In genomic region chr4:154466336-154466735, GRCh38 we compare ENCODE assay signal across 20 cellular contexts. TPM values are rescaled to one million over a fixed set of nuclear protein-coding genes. Genes with fewer than 3 reads are reported as not detected.
DNase-seq lines count a peak whose midpoint lies in the region; ATAC-seq, FAIRE-seq and TF ChIP-seq lines count a peak whose summit lies in the region.
"Had no signal": no experiment of that assay in that cellular context is flagged by ENCODE, and none has a peak within 500 bp of the region (broad histone marks: within the 10 kb centered on the region; RNA-seq: fewer than 3 reads in every experiment).

No MANE protein-coding gene starts in this region.

- H3K27me3 Mint-ChIP-seq in GM23338 (ENCODE audit: insufficient read depth, low read depth, poor library complexity): no peaks in the 10 kb centered on the region
- H3K27me3 Mint-ChIP-seq in mesothelial cell of epicardium (ENCODE audit: low read depth): no peaks in the 10 kb centered on the region

- TF ChIP-seq CTCF in GM23338 (conservative IDR thresholded peaks at IDR 0.05; ENCODE audit: low read depth in 2 of 2) (no peak), bronchial epithelial cell (IDR thresholded peaks at IDR 0.05; ENCODE audit: insufficient read depth, low read length, severe bottlenecking) (no peak), mesothelial cell of epicardium (IDR thresholded peaks at IDR 0.05; ENCODE audit: unreplicated experiment) (no peak), brain microvascular endothelial cell (IDR thresholded peaks at IDR 0.05; ENCODE audit: low read depth, low read length, missing control alignments) (no peak), GM20000 (IDR thresholded peaks at IDR 0.05; ENCODE audit: extremely low read depth, missing control alignments) (no peak)

- H3K4me2 ChIP-seq in GM23338: no peak overlapping the region
- H3K4me2 ChIP-seq: A549 had no signal

- ATAC-seq in GM23338 (peak; percentile 59), GM19023 (IDR thresholded peaks at IDR 0.05; ENCODE audit: unreplicated experiment) (no peak)
- ATAC-seq: A549 had no signal

- no peaks in the 10 kb centered on the region for H3K9me3 ChIP-seq in iPS DF 6.9 (ENCODE audit: control insufficient read depth, insufficient read depth, low read length)
- H3K9me3 ChIP-seq: A549, Caco-2, HAP-1 had no signal

- no peak overlapping the region for H3K27ac ChIP-seq in GM23338 (ENCODE audit: low read depth)
- H3K27ac ChIP-seq in iPS DF 6.9 (ENCODE audit: low read length): no peak overlapping the region
- H3K27ac ChIP-seq in brain microvascular endothelial cell: no peak overlapping the region
- H3K27ac ChIP-seq: 22Rv1, A549, C4-2B had no signal

- H3K4me1 ChIP-seq in GM23338 (ENCODE audit: insufficient read depth) (no peaks in the 10 kb centered on the region), iPS DF 6.9 (ENCODE audit: control insufficient read depth, insufficient read depth, low read length) (no peaks in the 10 kb centered on the region)
- H3K4me1 ChIP-seq: A549, Caco-2 had no signal

- H3K4me3 Mint-ChIP-seq in GM23338 (no peak overlapping the region), mesothelial cell of epicardium (no peak overlapping the region)
- H3K4me3 Mint-ChIP-seq: CD4-positive, alpha-beta T cell had no signal

- no peaks in the 10 kb centered on the region for H3F3A ChIP-seq in GM23338 (replicated peaks; ENCODE audit: low read depth)

- H3K27me3 ChIP-seq in GM23338 (ENCODE audit: insufficient read depth): no peaks in the 10 kb centered on the region
- H3K27me3 ChIP-seq in bronchial epithelial cell (ENCODE audit: control insufficient read depth, insufficient read depth, low read length): no peaks in the 10 kb centered on the region
- H3K27me3 ChIP-seq in iPS DF 6.9 (ENCODE audit: control insufficient read depth, insufficient read depth, low read length): no peaks in the 10 kb centered on the region
- no peaks in the 10 kb centered on the region for H3K27me3 ChIP-seq in brain microvascular endothelial cell (replicated peaks)

- H4K20me1 ChIP-seq in GM23338 (replicated peaks; ENCODE audit: insufficient read depth): no peaks in the 10 kb centered on the region

- DNase-seq in GM23338 (ENCODE audit: low spot score): peak; percentile 73
- DNase-seq in bronchial epithelial cell (ENCODE audit: low read depth): peak; percentile 22
- DNase-seq in iPS DF 6.9 (ENCODE audit: low read depth, low spot score): peak; percentile 33
- no peak for DNase-seq in mesothelial cell of epicardium (ENCODE audit: low spot score in 2 of 2, unreplicated experiment in 2 of 2)
- no peak for DNase-seq in brain microvascular endothelial cell
- DNase-seq in SHP77 treated with DMSO at 0.1 percent for 48 hours (lab: John Stamatoyannopoulos, UW): no peak
- no peak for DNase-seq in GM20000 (ENCODE audit: low spot score)
- DNase-seq: AML-193; Caco-2; CD4-positive, alpha-beta T cell had no signal

- H3K4me3 ChIP-seq in GM23338 (no peak overlapping the region), bronchial epithelial cell (ENCODE audit: low read depth, low read length) (no peak overlapping the region), iPS DF 6.9 (ENCODE audit: low read length) (no peak overlapping the region), brain microvascular endothelial cell (ENCODE audit: low read depth, low read length) (no peak overlapping the region)
- H3K4me3 ChIP-seq: A549, HAP-1 had no signal

- H3K36me3 Mint-ChIP-seq in GM23338 (ENCODE audit: low read depth) (no peaks in the 10 kb centered on the region), mesothelial cell of epicardium (peaks cover 2% of the 10 kb centered on the region)

- H3K9me2 ChIP-seq in GM23338 (ENCODE audit: insufficient read depth): no peaks in the 10 kb centered on the region

- no peaks in the 10 kb centered on the region for H3K36me3 ChIP-seq in GM23338 (ENCODE audit: insufficient read depth)
- no peaks in the 10 kb centered on the region for H3K36me3 ChIP-seq in bronchial epithelial cell (ENCODE audit: control insufficient read depth, insufficient read depth, low read length)
- H3K36me3 ChIP-seq in iPS DF 6.9 (ENCODE audit: control insufficient read depth, insufficient read depth, low read length): no peaks in the 10 kb centered on the region
- no peaks in the 10 kb centered on the region for H3K36me3 ChIP-seq in brain microvascular endothelial cell (replicated peaks)
- H3K36me3 ChIP-seq: HAP-1 had no signal

- in situ Hi-C loops in brain microvascular endothelial cell (cut with HindIII; ENCODE audit: low pct_ligation_motif_present, low sequenced_read_pairs): no loop called here

- H3K79me2 ChIP-seq in GM23338 (replicated peaks; ENCODE audit: insufficient read depth): no peaks in the 10 kb centered on the region

- H3K4me1 Mint-ChIP-seq in GM23338 (no peaks in the 10 kb centered on the region), mesothelial cell of epicardium (peaks cover 5% of the 10 kb centered on the region)

- no peak for FAIRE-seq in bronchial epithelial cell (lab: Jason Lieb, UNC)
- FAIRE-seq: A549, D721Med, G401.6, GM12891 had no signal

- no CpG with 5 or more reads among the region's 5 CpGs for WGBS in iPS DF 6.9 (ENCODE audit: insufficient coverage, insufficient read length)

- no peaks in the 10 kb centered on the region for H3K9me3 Mint-ChIP-seq in GM23338
- no peaks in the 10 kb centered on the region for H3K9me3 Mint-ChIP-seq in mesothelial cell of epicardium
- H3K9me3 Mint-ChIP-seq: CD4-positive, alpha-beta T cell had no signal

- H3K27ac Mint-ChIP-seq in GM23338 (no peak overlapping the region), mesothelial cell of epicardium (peak overlapping the region; percentile 43)
- H3K27ac Mint-ChIP-seq: CD4-positive, alpha-beta T cell had no signal

- no peak overlapping the region for H2AFZ ChIP-seq in GM23338

TF ChIP-seq in GM23338, 12 proteins besides CTCF, POLR2A, EP300 and RAD21 (continues in another document):
- TF ChIP-seq POLR2AphosphoS5 (IDR thresholded peaks at IDR 0.05; ENCODE audit: low read depth): no peak
- no peak for TF ChIP-seq EZH2phosphoT487 (IDR thresholded peaks at IDR 0.05; ENCODE audit: unreplicated experiment)
- TF ChIP-seq EZH2 (IDR thresholded peaks at IDR 0.05; ENCODE audit: low read depth, unreplicated experiment): no peak
- no peak for TF ChIP-seq ZNF462 (CRISPR knock-in tag; IDR thresholded peaks at IDR 0.05)
- TF ChIP-seq CREB1 (CRISPR knock-in tag; IDR thresholded peaks at IDR 0.05; ENCODE audit: low read depth): no peak

RNA-seq across cellular contexts. Expression of gene DCHS2, which starts 25.3 kb away (rescaled TPM):
- total RNA-seq in GM23338 (2014; rRNA removed; shearing (Covaris generic)): 6.3 and 7.6 TPM in 2 replicates
- 0.21 and 0.42 TPM in 2 replicates for polyA plus RNA-seq in GM23338 (2016; fragmentation: Nextera tagmentation; extraction: Ambion mirVana)
- total RNA-seq in bronchial epithelial cell (not detected in 2 replicates), mesothelial cell of epicardium (4.1 to 5.1 TPM (median 4.8 TPM) in 3 replicates)
- total RNA-seq: Caco-2, HT-29 had no signal
- polyA plus RNA-seq: BJ had no signal

Comparison
In these comparisons a context has a peak if more than half of its experiments do, and no peak if none do; other contexts are left out.
1. DNase-seq: peak in GM23338 (single experiment), bronchial epithelial cell (single experiment) and iPS DF 6.9 (single experiment); none in mesothelial cell of epicardium (0 of 2), brain microvascular endothelial cell (single experiment), SHP77 treated with DMSO at 0.1 percent for 48 hours (single experiment) and GM20000 (single experiment).